In the genomic region with DNA sequence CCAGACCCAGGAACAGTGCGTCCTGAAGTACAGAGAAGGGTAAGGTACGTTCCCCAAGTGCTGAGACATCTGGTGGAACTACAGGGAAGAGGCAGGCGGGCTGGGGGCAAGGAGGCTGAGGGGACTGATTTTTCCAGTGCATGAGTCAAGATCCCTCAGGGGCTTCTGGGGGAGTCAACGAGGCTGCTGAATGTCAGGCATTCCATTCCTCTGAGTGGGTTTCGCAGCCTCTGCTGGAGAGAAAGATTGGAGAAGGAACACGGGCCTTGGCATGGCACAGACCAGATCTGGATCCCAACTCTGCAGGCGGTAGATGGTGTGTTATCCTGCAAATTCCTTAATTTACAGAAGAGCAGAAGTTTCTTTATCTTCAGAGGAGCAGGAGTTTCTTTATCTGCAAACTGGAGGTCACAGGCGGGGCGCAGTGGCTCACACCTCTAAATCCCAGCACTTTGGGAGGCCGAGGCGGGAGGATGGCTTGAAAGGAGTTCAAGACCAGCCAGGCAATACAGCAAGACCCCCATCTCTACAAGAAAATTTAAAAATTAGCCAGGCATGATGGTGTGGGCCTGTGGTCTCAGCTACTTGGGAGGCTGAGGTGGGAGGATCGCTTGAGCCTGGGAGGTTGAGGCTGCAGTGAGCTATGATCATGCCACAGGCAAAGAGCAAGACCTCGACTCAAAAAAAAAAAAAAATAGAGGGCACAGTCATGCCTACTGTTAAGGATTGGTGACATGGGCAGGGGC, we compare ENCODE assay signal across 10 cellular contexts.
DNase-seq lines count a peak whose midpoint lies in the region; ATAC-seq and TF ChIP-seq lines count a peak whose summit lies in the region.
"Had no signal": no experiment of that assay in that cellular context is flagged by ENCODE, and none has a peak within 500 bp of the region (broad histone marks: within the 10 kb centered on the region; RNA-seq: fewer than 3 reads in every experiment).

No MANE protein-coding gene starts in this region.

- no peaks in the 10 kb centered on the region for H3K36me3 Mint-ChIP-seq in nephron (ENCODE audit: low read depth)

- no peaks in the 10 kb centered on the region for H3K27me3 ChIP-seq in NT2/D1 (ENCODE audit: insufficient read depth, insufficient read length)

- peaks cover 8% of the 10 kb centered on the region for H3K9me3 ChIP-seq in NT2/D1 (ENCODE audit: insufficient read depth, low read length)

- peaks cover 11% of the 10 kb centered on the region for H3K4me1 ChIP-seq in NT2/D1 (ENCODE audit: insufficient read depth, insufficient read length)

- TF ChIP-seq CTCF in AG09309 (IDR thresholded peaks at IDR 0.05; ENCODE audit: control insufficient read depth, insufficient read depth, low read depth, low read length, missing control alignments) (peak; percentile 76), nephron (IDR thresholded peaks at IDR 0.05; ENCODE audit: unreplicated experiment in 3 of 3) (peak in 2 of 3 experiments; percentile 20 to 21)

- H3K4me3 ChIP-seq in AG09309 (ENCODE audit: control insufficient read depth, low read depth, low read length) (no peak overlapping the region), NT2/D1 (ENCODE audit: insufficient read length, low read depth) (no peak overlapping the region)

- ATAC-seq in esophagus mucosa (peak; percentile 36), HG02938 (IDR thresholded peaks at IDR 0.05; ENCODE audit: unreplicated experiment) (no peak)
- ATAC-seq: T-cell had no signal

- H3K9ac ChIP-seq in NT2/D1 (ENCODE audit: insufficient read length, low read depth), result peak overlapping the region; percentile 57

- no peak overlapping the region for H3K4me3 Mint-ChIP-seq in nephron
- H3K4me3 Mint-ChIP-seq: T-cell had no signal

- peaks cover 34% of the 10 kb centered on the region for H3K4me1 Mint-ChIP-seq in nephron
- H3K4me1 Mint-ChIP-seq: T-cell had no signal

- no peaks in the 10 kb centered on the region for H3K9me3 Mint-ChIP-seq in nephron

- peaks cover 5% of the 10 kb centered on the region for H3K27me3 Mint-ChIP-seq in nephron (ENCODE audit: low read depth)
- H3K27me3 Mint-ChIP-seq: T-cell had no signal

- peak; percentile 96 for DNase-seq in AG09309 (ENCODE audit: low read depth)
- DNase-seq in NT2/D1 (ENCODE audit: low read depth, low spot score), result peak; percentile 98
- no peak for DNase-seq in NOMO-1 treated with DMSO at 0.1 percent for 48 hours (lab: John Stamatoyannopoulos, UW; ENCODE audit: unreplicated experiment)
- no peak for DNase-seq in NAMALWA (ENCODE audit: low spot score)
- DNase-seq in NCI-H2196 treated with DMSO at 0.1 percent for 48 hours (lab: John Stamatoyannopoulos, UW; ENCODE audit: unreplicated experiment), result no peak
- DNase-seq: DMS79, T-cell had no signal

- peak overlapping the region; percentile 76 to 86 (median 81) for H3K27ac Mint-ChIP-seq in nephron
- H3K27ac Mint-ChIP-seq: T-cell had no signal

- H3K36me3 ChIP-seq in NT2/D1 (ENCODE audit: insufficient read depth, insufficient read length, low read length), result no peaks in the 10 kb centered on the region

Comparison
In these comparisons a context has a peak if more than half of its experiments do, and no peak if none do; other contexts are left out.
1. DNase-seq: peak in AG09309 (single experiment) and NT2/D1 (single experiment); none in NOMO-1 treated with DMSO at 0.1 percent for 48 hours (single experiment), NAMALWA (single experiment) and NCI-H2196 treated with DMSO at 0.1 percent for 48 hours (single experiment).